13 cellular contexts compared by ENCODE assay signal in the genomic region with DNA sequence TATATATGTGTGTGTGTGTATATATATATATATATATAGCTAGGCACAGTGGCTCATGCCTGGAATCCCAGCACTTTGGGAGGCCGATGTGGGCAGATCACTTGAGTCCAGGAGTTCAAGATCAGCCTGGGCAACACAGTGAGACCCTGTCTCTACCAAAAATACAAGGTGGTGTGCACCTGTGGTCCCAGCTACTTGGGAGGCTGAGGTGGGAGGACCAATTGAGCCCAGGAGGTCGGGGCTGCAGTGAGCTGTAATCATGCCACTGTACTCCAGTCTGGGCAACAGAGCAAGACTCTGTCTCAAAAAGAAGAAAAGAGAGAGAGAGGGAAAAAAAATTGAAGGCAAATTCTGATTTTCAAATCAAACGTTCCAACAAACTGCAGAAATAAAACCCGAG. TPM values are rescaled to one million over a fixed set of nuclear protein-coding genes. Genes with fewer than 3 reads are reported as not detected.
"Had no signal": no experiment of that assay in that cellular context is flagged by ENCODE, and none has a peak within 500 bp of the region (broad histone marks: within the 10 kb centered on the region; RNA-seq: fewer than 3 reads in every experiment).

No MANE protein-coding gene starts in this region.

RNA-seq across cellular contexts. Expression of a gene that starts 38.1 kb away (rescaled TPM):
- total RNA-seq: astrocyte, bronchial epithelial cell, cerebellum, foreskin keratinocyte, kidney epithelial cell, left lung, mononuclear cell, neural crest cell, ovary, pulmonary artery endothelial cell, SJSA1, urinary bladder had no signal
- polyA plus RNA-seq: adipose tissue, foreskin keratinocyte, ovary, urinary bladder had no signal
